15 cellular contexts compared by ENCODE assay signal in the genomic region with DNA sequence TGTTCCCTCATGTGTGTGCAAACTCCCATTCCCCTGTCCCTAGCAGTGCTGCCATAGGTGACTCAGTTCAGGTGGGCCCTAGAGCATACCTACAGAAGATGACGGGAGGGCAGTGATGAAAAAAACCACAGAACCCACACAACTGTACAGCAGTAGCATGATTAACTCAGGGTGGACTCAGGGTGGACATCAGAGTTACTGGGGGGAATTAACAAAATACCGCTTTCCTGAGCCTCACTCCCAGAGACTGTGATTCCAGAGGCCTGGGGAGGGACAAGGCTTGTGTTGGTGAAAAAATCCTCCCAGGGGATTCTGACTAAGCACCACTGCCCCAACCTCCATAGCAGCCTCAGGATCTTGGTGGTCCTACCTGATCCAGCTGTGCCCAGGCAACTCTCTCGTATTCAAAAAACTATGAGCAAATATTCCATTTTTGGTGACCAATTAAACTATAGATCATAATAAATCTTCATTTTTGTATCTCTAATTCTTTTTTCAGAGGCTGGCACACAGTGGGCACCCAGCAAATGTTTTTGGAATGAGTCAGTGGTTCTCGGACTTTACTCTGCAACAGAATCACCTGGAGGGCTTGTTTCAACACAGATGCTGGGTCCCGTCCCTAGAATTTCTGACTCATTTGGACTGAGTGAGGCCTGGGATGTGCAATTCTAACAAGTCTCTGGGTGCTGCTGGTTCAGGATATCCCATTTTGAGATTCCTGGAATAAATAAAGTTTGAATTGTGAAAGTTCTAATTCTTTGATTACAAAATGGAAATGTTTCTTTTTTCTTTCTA.
A peak's percentile ranks its signal among the peaks of the same experiment; 100 is the strongest.
DNase-seq lines count a peak whose midpoint lies in the region; ATAC-seq and TF ChIP-seq lines count a peak whose summit lies in the region.
"Had no signal": no experiment of that assay in that cellular context is flagged by ENCODE, and none has a peak within 500 bp of the region (broad histone marks: within the 10 kb centered on the region; RNA-seq: fewer than 3 reads in every experiment).

No MANE protein-coding gene starts in this region.

- no peaks in the 10 kb centered on the region for H3K9me2 ChIP-seq in SK-N-SH

- H3K9me3 ChIP-seq in SK-N-SH, result no peaks in the 10 kb centered on the region
- H3K9me3 ChIP-seq: testis had no signal

- no peak for TF ChIP-seq CTCF in SK-N-SH (IDR thresholded peaks at IDR 0.05)

- WGBS in SK-N-SH (ENCODE audit: low lambda C conversion rate), result 34% methylated on average over 5 of the region's 5 CpGs

- TF ChIP-seq RAD21 in SK-N-SH (IDR thresholded peaks at IDR 0.05; ENCODE audit: low read length), result no peak

- no peak overlapping the region for H3K9ac ChIP-seq in SK-N-SH

- H2AFZ ChIP-seq in SK-N-SH (ENCODE audit: low read depth), result peak overlapping the region; percentile 78; the same call in 1 of the 2 replicates

- no peaks in the 10 kb centered on the region for H3K79me2 ChIP-seq in SK-N-SH (ENCODE audit: insufficient read depth)

- ATAC-seq in SK-N-SH treated with all-trans-retinoic acid at 6 μM for 48 hours (no peak; the same call in 2 of the 3 replicates), GM19455 (IDR thresholded peaks at IDR 0.05; ENCODE audit: unreplicated experiment) (no peak)

- no peaks in the 10 kb centered on the region for H3K27me3 ChIP-seq in SK-N-SH (ENCODE audit: insufficient read depth)
- H3K27me3 ChIP-seq: testis had no signal

- no peaks in the 10 kb centered on the region for H3F3A ChIP-seq in SK-N-SH (replicated peaks; ENCODE audit: insufficient read depth)

- POLR2A ChIA-PET in SK-N-SH (lab: Yijun Ruan, JAX), result no interaction called here

- no peak for DNase-seq in SK-N-SH
- peak; percentile 17 for DNase-seq in RKO (ENCODE audit: low spot score)
- peak; percentile 84 for DNase-seq in fibroblast of gingiva (ENCODE audit: low read depth)
- peak; percentile 38 for DNase-seq in stromal cell of bone marrow (ENCODE audit: low read depth)
- DNase-seq in superior temporal gyrus (ENCODE audit: extremely low spot score), result no peak
- no peak for DNase-seq in T-helper 9 cell
- DNase-seq: activated CD4-positive, alpha-beta memory T cell treated with anti-CD3 and anti-CD28 coated beads, Interleukin-2, amount 10 ng/mL, durations not matched to agents 7 days and 5 days; activated effector memory CD4-positive, alpha-beta T cell treated with Interleukin-2 at 50 U/mL for 16 hours; hippocampal formation; midbrain; nucleus accumbens; testis had no signal

- H4K20me1 ChIP-seq in SK-N-SH (ENCODE audit: insufficient read depth), result no peaks in the 10 kb centered on the region

- H3K27ac ChIP-seq in SK-N-SH (ENCODE audit: low read depth in 2 of 2, low read length in 1 of 2), result no peak overlapping the region
- H3K27ac ChIP-seq: 22Rv1, testis had no signal

- no peak overlapping the region for H3K4me3 ChIP-seq in SK-N-SH (ENCODE audit: low read depth in 2 of 2, low read length in 1 of 2)
- H3K4me3 ChIP-seq: testis had no signal

- H3K4me2 ChIP-seq in SK-N-SH, result no peak overlapping the region; the same call in 1 of the 2 replicates

- TF ChIP-seq EP300 in SK-N-SH (IDR thresholded peaks at IDR 0.05; ENCODE audit: borderline replicate concordance in 1 of 2, low read depth in 1 of 2, low read length in 1 of 2), result no peak

- H3K4me1 ChIP-seq in SK-N-SH (ENCODE audit: control insufficient read depth in 1 of 2, insufficient read depth in 2 of 2, low read depth in 1 of 2, low read length in 1 of 2), result no peaks in the 10 kb centered on the region
- H3K4me1 ChIP-seq: testis had no signal

- CTCF ChIA-PET in SK-N-SH (lab: Yijun Ruan, JAX), result no interaction called here

- no peaks in the 10 kb centered on the region for H3K36me3 ChIP-seq in SK-N-SH (replicated peaks in 1 of 2; ENCODE audit: control insufficient read depth in 1 of 2, insufficient read depth in 2 of 2, low read length in 1 of 2)

TF ChIP-seq in SK-N-SH, 30 proteins besides CTCF, POLR2A, EP300 and RAD21:
- TF ChIP-seq FOSL2 (IDR thresholded peaks at IDR 0.05; ENCODE audit: borderline replicate concordance, low read depth) (peak; percentile 46; the same call in 1 of the 2 replicates), RCOR1 (IDR thresholded peaks at IDR 0.05; ENCODE audit: low read length) (no peak), MXI1 (IDR thresholded peaks at IDR 0.05; ENCODE audit: low read depth, low read length) (no peak), TAF1 (IDR thresholded peaks at IDR 0.05; ENCODE audit: borderline replicate concordance, low read depth, low read length) (no peak), POLR2AphosphoS5 (IDR thresholded peaks at IDR 0.05; ENCODE audit: low read depth, low read length) (no peak), FOXM1 (IDR thresholded peaks at IDR 0.05; ENCODE audit: low read depth) (no peak), JUND (IDR thresholded peaks at IDR 0.05) (peak; percentile 43), ELF1 (IDR thresholded peaks at IDR 0.05) (no peak), GABPA (IDR thresholded peaks at IDR 0.05; ENCODE audit: low read depth) (no peak), TCF12 (IDR thresholded peaks at IDR 0.05) (peak; percentile 34; the same call in 1 of the 2 replicates)
- TF ChIP-seq, protein P1, sequence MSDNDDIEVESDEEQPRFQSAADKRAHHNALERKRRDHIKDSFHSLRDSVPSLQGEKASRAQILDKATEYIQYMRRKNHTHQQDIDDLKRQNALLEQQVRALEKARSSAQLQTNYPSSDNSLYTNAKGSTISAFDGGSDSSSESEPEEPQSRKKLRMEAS (IDR thresholded peaks at IDR 0.05; ENCODE audit: low read depth), result no peak
- TF ChIP-seq, protein P2, sequence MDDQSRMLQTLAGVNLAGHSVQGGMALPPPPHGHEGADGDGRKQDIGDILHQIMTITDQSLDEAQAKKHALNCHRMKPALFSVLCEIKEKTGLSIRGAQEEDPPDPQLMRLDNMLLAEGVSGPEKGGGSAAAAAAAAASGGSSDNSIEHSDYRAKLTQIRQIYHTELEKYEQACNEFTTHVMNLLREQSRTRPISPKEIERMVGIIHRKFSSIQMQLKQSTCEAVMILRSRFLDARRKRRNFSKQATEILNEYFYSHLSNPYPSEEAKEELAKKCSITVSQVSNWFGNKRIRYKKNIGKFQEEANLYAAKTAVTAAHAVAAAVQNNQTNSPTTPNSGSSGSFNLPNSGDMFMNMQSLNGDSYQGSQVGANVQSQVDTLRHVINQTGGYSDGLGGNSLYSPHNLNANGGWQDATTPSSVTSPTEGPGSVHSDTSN (IDR thresholded peaks at IDR 0.05), result no peak

TF ChIP-seq in SK-N-SH treated with all-trans-retinoic acid at 6 μM for 48 hours, 23 proteins besides CTCF, POLR2A, EP300 and RAD21 (continues in another document):
- TF ChIP-seq ZFP30 (CRISPR knock-in tag; IDR thresholded peaks at IDR 0.05), result no peak
- TF ChIP-seq, protein P3, sequence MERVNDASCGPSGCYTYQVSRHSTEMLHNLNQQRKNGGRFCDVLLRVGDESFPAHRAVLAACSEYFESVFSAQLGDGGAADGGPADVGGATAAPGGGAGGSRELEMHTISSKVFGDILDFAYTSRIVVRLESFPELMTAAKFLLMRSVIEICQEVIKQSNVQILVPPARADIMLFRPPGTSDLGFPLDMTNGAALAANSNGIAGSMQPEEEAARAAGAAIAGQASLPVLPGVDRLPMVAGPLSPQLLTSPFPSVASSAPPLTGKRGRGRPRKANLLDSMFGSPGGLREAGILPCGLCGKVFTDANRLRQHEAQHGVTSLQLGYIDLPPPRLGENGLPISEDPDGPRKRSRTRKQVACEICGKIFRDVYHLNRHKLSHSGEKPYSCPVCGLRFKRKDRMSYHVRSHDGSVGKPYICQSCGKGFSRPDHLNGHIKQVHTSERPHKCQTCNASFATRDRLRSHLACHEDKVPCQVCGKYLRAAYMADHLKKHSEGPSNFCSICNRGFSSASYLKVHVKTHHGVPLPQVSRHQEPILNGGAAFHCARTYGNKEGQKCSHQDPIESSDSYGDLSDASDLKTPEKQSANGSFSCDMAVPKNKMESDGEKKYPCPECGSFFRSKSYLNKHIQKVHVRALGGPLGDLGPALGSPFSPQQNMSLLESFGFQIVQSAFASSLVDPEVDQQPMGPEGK (CRISPR knock-in tag; IDR thresholded peaks at IDR 0.05; ENCODE audit: borderline replicate concordance), result no peak
- no peak for TF ChIP-seq PPARA (CRISPR knock-in tag; IDR thresholded peaks at IDR 0.05; ENCODE audit: borderline replicate concordance)
- TF ChIP-seq OSR1 (CRISPR knock-in tag; IDR thresholded peaks at IDR 0.05), result no peak
- no peak for TF ChIP-seq ZNF8 (CRISPR knock-in tag; IDR thresholded peaks at IDR 0.05)
- no peak for TF ChIP-seq ZFP3 (CRISPR knock-in tag; IDR thresholded peaks at IDR 0.05)
- TF ChIP-seq RARB (CRISPR knock-in tag; IDR thresholded peaks at IDR 0.05), result no peak
- no peak for TF ChIP-seq ZC3H10 (CRISPR knock-in tag; IDR thresholded peaks at IDR 0.05)
- TF ChIP-seq, protein P4, sequence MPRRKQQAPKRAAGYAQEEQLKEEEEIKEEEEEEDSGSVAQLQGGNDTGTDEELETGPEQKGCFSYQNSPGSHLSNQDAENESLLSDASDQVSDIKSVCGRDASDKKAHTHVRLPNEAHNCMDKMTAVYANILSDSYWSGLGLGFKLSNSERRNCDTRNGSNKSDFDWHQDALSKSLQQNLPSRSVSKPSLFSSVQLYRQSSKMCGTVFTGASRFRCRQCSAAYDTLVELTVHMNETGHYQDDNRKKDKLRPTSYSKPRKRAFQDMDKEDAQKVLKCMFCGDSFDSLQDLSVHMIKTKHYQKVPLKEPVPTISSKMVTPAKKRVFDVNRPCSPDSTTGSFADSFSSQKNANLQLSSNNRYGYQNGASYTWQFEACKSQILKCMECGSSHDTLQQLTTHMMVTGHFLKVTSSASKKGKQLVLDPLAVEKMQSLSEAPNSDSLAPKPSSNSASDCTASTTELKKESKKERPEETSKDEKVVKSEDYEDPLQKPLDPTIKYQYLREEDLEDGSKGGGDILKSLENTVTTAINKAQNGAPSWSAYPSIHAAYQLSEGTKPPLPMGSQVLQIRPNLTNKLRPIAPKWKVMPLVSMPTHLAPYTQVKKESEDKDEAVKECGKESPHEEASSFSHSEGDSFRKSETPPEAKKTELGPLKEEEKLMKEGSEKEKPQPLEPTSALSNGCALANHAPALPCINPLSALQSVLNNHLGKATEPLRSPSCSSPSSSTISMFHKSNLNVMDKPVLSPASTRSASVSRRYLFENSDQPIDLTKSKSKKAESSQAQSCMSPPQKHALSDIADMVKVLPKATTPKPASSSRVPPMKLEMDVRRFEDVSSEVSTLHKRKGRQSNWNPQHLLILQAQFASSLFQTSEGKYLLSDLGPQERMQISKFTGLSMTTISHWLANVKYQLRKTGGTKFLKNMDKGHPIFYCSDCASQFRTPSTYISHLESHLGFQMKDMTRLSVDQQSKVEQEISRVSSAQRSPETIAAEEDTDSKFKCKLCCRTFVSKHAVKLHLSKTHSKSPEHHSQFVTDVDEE (CRISPR knock-in tag; IDR thresholded peaks at IDR 0.05), result no peak
- TF ChIP-seq TOX (CRISPR knock-in tag; IDR thresholded peaks at IDR 0.05; ENCODE audit: borderline replicate concordance), result no peak
- no peak for TF ChIP-seq SNAI2 (CRISPR knock-in tag; IDR thresholded peaks at IDR 0.05)
- TF ChIP-seq ISL1 (CRISPR knock-in tag; IDR thresholded peaks at IDR 0.05), result no peak
- no peak for TF ChIP-seq BACH2 (CRISPR knock-in tag; IDR thresholded peaks at IDR 0.05; ENCODE audit: borderline replicate concordance)
- TF ChIP-seq CSDC2 (CRISPR knock-in tag; IDR thresholded peaks at IDR 0.05), result no peak
- TF ChIP-seq ZNF70 (CRISPR knock-in tag; IDR thresholded peaks at IDR 0.05), result no peak

Comparison
In these comparisons a context has a peak if more than half of its experiments do, and no peak if none do; other contexts are left out.
1. DNase-seq: peak in RKO (single experiment), fibroblast of gingiva (single experiment) and stromal cell of bone marrow (single experiment); none in SK-N-SH (single experiment), superior temporal gyrus (single experiment) and T-helper 9 cell (single experiment).